ENCODE assay signal across 8 cellular contexts in genomic region chr16:30379165-30379783, GRCh38. TPM values are rescaled to one million over a fixed set of nuclear protein-coding genes. Genes with fewer than 3 reads are reported as not detected.
DNase-seq lines count a peak whose midpoint lies in the region; ATAC-seq and TF ChIP-seq lines count a peak whose summit lies in the region.

No MANE protein-coding gene starts in this region.

- TF ChIP-seq CTCF in SK-N-SH (IDR thresholded peaks at IDR 0.05) (no peak; the same call in 1 of the 2 replicates), kidney epithelial cell (IDR thresholded peaks at IDR 0.05; ENCODE audit: insufficient read depth, low read length, poor library complexity, severe bottlenecking) (no peak)

- no peaks in the 10 kb centered on the region for H3K9me3 Mint-ChIP-seq in activated naive CD8-positive, alpha-beta T cell treated with anti-CD3 and anti-CD28 coated beads, Interleukin-2, amount 50 U/mL, for 24 hours

- H3K4me3 ChIP-seq in SK-N-SH (ENCODE audit: low read depth in 2 of 2, low read length in 1 of 2), result peak overlapping the region; percentile 70 to 96
- peak overlapping the region; percentile 83 for H3K4me3 ChIP-seq in kidney epithelial cell (ENCODE audit: low read depth, low read length)

- H3K36me3 ChIP-seq in SK-N-SH (replicated peaks in 1 of 2; ENCODE audit: control insufficient read depth in 1 of 2, insufficient read depth in 2 of 2, low read length in 1 of 2) (peaks cover 0 to 6% of the 10 kb centered on the region in 2 experiments), kidney epithelial cell (ENCODE audit: control insufficient read depth, insufficient read depth, low read length) (peaks cover 1% of the 10 kb centered on the region)

- peak overlapping the region; percentile 100 for H3K4me2 ChIP-seq in SK-N-SH

- intact Hi-C loops in sciatic nerve (cut with DNase I), result no loop called here

- no peak for TF ChIP-seq RAD21 in SK-N-SH (IDR thresholded peaks at IDR 0.05; ENCODE audit: low read length)

- no peak overlapping the region for H2AFZ ChIP-seq in SK-N-SH (ENCODE audit: low read depth)

- TF ChIP-seq EP300 in SK-N-SH (IDR thresholded peaks at IDR 0.05; ENCODE audit: borderline replicate concordance in 1 of 2, low read depth in 1 of 2, low read length in 1 of 2), result no peak

- peak overlapping the region; percentile 92 for H3K4me3 Mint-ChIP-seq in activated naive CD8-positive, alpha-beta T cell treated with anti-CD3 and anti-CD28 coated beads, Interleukin-2, amount 50 U/mL, for 24 hours

- peak overlapping the region; percentile 35 to 96; a peak in 3 of 4 replicates for H3K27ac ChIP-seq in SK-N-SH (ENCODE audit: low read depth in 2 of 2, low read length in 1 of 2)
- H3K27ac ChIP-seq in temporal lobe (ENCODE audit: low read depth, low read length), result peak overlapping the region; percentile 80

- H3K27ac Mint-ChIP-seq in activated naive CD8-positive, alpha-beta T cell treated with anti-CD3 and anti-CD28 coated beads, Interleukin-2, amount 50 U/mL, for 24 hours, result peak overlapping the region; percentile 99

- peaks cover 60% of the 10 kb centered on the region for H3K4me1 Mint-ChIP-seq in activated naive CD8-positive, alpha-beta T cell treated with anti-CD3 and anti-CD28 coated beads, Interleukin-2, amount 50 U/mL, for 24 hours

- H3K4me1 ChIP-seq in SK-N-SH (ENCODE audit: control insufficient read depth in 1 of 2, insufficient read depth in 2 of 2, low read depth in 1 of 2, low read length in 1 of 2), result peaks cover 6 to 9% of the 10 kb centered on the region in 2 experiments; a peak in 3 of 4 replicates

- H3K9me3 ChIP-seq in SK-N-SH, result no peaks in the 10 kb centered on the region

- no peaks in the 10 kb centered on the region for H3K27me3 Mint-ChIP-seq in activated naive CD8-positive, alpha-beta T cell treated with anti-CD3 and anti-CD28 coated beads, Interleukin-2, amount 50 U/mL, for 24 hours

- peaks cover 12% of the 10 kb centered on the region; the same call in 1 of the 2 replicates for H4K20me1 ChIP-seq in SK-N-SH (ENCODE audit: insufficient read depth)

- DNase-seq in SK-N-SH (no peak), kidney epithelial cell (ENCODE audit: low read depth) (no peak), sciatic nerve (ENCODE audit: low spot score) (no peak), left lobe of liver (ENCODE audit: low spot score) (no peak)
- DNase-seq in activated naive CD8-positive, alpha-beta T cell treated with anti-CD3 and anti-CD28 coated beads, Interleukin-2, amount 50 U/mL, for 24 hours, result no peak

- H3K79me2 ChIP-seq in SK-N-SH (ENCODE audit: insufficient read depth), result peaks cover 15% of the 10 kb centered on the region; the same call in 1 of the 2 replicates

- CTCF ChIA-PET in SK-N-SH (lab: Yijun Ruan, JAX), result interaction anchor here (1.0 to 2.6 kb wide), 4 partner anchors 16 to 28 kb away, joined by 3 to 15 read pairs (median 7); partner anchors contain the start of genes ZNF48 and ZNF771

- WGBS in SK-N-SH (ENCODE audit: low lambda C conversion rate), result 39% methylated on average over 18 of the region's 26 CpGs

- no peaks in the 10 kb centered on the region for H3K9me2 ChIP-seq in SK-N-SH

- no peak for ATAC-seq in SK-N-SH treated with all-trans-retinoic acid at 6 μM for 48 hours
- ATAC-seq in activated naive CD8-positive, alpha-beta T cell treated with anti-CD3 and anti-CD28 coated beads, Interleukin-2, amount 50 U/mL, for 24 hours, result no peak
- no peak for ATAC-seq in sciatic nerve
- no peak for ATAC-seq in GM18858 (IDR thresholded peaks at IDR 0.05; ENCODE audit: unreplicated experiment)
- no peak for ATAC-seq in left lobe of liver

- H3K36me3 Mint-ChIP-seq in activated naive CD8-positive, alpha-beta T cell treated with anti-CD3 and anti-CD28 coated beads, Interleukin-2, amount 50 U/mL, for 24 hours (ENCODE audit: low read depth), result peaks cover 20% of the 10 kb centered on the region

- H3K9ac ChIP-seq in SK-N-SH, result peak overlapping the region; percentile 97

- POLR2A ChIA-PET in SK-N-SH (lab: Yijun Ruan, JAX), result no interaction called here

- H3K27me3 ChIP-seq in SK-N-SH (ENCODE audit: insufficient read depth) (no peaks in the 10 kb centered on the region), kidney epithelial cell (ENCODE audit: control insufficient read depth, insufficient read depth, low read length) (peaks cover 2% of the 10 kb centered on the region)

- H3F3A ChIP-seq in SK-N-SH (replicated peaks; ENCODE audit: insufficient read depth), result peaks cover 19% of the 10 kb centered on the region

TF ChIP-seq in SK-N-SH, 30 proteins besides CTCF, POLR2A, EP300 and RAD21 (continues in another document):
- TF ChIP-seq GATA2 (CRISPR knock-in tag; IDR thresholded peaks at IDR 0.05), result no peak
- TF ChIP-seq, protein P1, sequence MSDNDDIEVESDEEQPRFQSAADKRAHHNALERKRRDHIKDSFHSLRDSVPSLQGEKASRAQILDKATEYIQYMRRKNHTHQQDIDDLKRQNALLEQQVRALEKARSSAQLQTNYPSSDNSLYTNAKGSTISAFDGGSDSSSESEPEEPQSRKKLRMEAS (IDR thresholded peaks at IDR 0.05; ENCODE audit: low read depth), result no peak
- no peak for TF ChIP-seq RCOR1 (IDR thresholded peaks at IDR 0.05; ENCODE audit: low read length)
- no peak for TF ChIP-seq TAF1 (IDR thresholded peaks at IDR 0.05; ENCODE audit: borderline replicate concordance, low read depth, low read length)
- TF ChIP-seq POLR2AphosphoS5 (IDR thresholded peaks at IDR 0.05; ENCODE audit: low read depth, low read length), result no peak
- TF ChIP-seq FOSL2 (IDR thresholded peaks at IDR 0.05; ENCODE audit: borderline replicate concordance, low read depth), result no peak
- TF ChIP-seq JUND (IDR thresholded peaks at IDR 0.05), result no peak
- TF ChIP-seq, protein P2, sequence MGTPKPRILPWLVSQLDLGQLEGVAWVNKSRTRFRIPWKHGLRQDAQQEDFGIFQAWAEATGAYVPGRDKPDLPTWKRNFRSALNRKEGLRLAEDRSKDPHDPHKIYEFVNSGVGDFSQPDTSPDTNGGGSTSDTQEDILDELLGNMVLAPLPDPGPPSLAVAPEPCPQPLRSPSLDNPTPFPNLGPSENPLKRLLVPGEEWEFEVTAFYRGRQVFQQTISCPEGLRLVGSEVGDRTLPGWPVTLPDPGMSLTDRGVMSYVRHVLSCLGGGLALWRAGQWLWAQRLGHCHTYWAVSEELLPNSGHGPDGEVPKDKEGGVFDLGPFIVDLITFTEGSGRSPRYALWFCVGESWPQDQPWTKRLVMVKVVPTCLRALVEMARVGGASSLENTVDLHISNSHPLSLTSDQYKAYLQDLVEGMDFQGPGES (IDR thresholded peaks at IDR 0.05; ENCODE audit: low read depth, low read length), result no peak

TF ChIP-seq in SK-N-SH treated with all-trans-retinoic acid at 6 μM for 48 hours, 23 proteins besides CTCF, POLR2A, EP300 and RAD21 (continues in another document):
- TF ChIP-seq, protein P3, sequence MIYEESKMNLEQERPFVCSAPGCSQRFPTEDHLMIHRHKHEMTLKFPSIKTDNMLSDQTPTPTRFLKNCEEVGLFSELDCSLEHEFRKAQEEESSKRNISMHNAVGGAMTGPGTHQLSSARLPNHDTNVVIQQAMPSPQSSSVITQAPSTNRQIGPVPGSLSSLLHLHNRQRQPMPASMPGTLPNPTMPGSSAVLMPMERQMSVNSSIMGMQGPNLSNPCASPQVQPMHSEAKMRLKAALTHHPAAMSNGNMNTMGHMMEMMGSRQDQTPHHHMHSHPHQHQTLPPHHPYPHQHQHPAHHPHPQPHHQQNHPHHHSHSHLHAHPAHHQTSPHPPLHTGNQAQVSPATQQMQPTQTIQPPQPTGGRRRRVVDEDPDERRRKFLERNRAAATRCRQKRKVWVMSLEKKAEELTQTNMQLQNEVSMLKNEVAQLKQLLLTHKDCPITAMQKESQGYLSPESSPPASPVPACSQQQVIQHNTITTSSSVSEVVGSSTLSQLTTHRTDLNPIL (CRISPR knock-in tag; IDR thresholded peaks at IDR 0.05; ENCODE audit: low read depth), result no peak
- TF ChIP-seq TCF4 (CRISPR knock-in tag; IDR thresholded peaks at IDR 0.05; ENCODE audit: borderline replicate concordance) (no peak), ZNF565 (CRISPR knock-in tag; conservative IDR thresholded peaks at IDR 0.05; ENCODE audit: low read depth) (no peak), RARB (CRISPR knock-in tag; IDR thresholded peaks at IDR 0.05) (no peak)

RNA-seq across cellular contexts. Expression of gene SEPTIN1, which starts 3.1 kb away (rescaled TPM):
- polyA plus RNA-seq in SK-N-SH (2012; rRNA removed), result 0.13 and 0.25 TPM in 2 replicates
- 0.35 and 0.43 TPM in 2 replicates for polyA plus RNA-seq in SK-N-SH (2012; cell fraction: cytosol; rRNA removed)
- polyA plus RNA-seq in SK-N-SH (2012; cell fraction: nucleus; rRNA removed), result 0.76 and 0.94 TPM in 2 replicates
- total RNA-seq in kidney epithelial cell (0.38 and 0.62 TPM in 2 replicates), temporal lobe (0.74 TPM), sciatic nerve (7.2 TPM), left lobe of liver (1.4 TPM)

RNA-seq across cellular contexts. Expression of gene MYL11, which starts 4.7 kb away (rescaled TPM):
- 0.23 TPM in 1 of 2 replicates, not detected in the other for polyA plus RNA-seq in SK-N-SH (2012; rRNA removed)
- not detected in 2 replicates for polyA plus RNA-seq in SK-N-SH (2012; cell fraction: cytosol; rRNA removed)
- 0.08 and 0.65 TPM in 2 replicates for polyA plus RNA-seq in SK-N-SH (2012; cell fraction: nucleus; rRNA removed)
- total RNA-seq in kidney epithelial cell (not detected in 2 replicates), temporal lobe (not detected), sciatic nerve (not detected), left lobe of liver (not detected)

RNA-seq across cellular contexts. Expression of gene TBC1D10B, which starts 9.0 kb away (rescaled TPM):
- 15.7 and 20.5 TPM in 2 replicates for polyA plus RNA-seq in SK-N-SH (2012; rRNA removed)
- polyA plus RNA-seq in SK-N-SH (2012; cell fraction: cytosol; rRNA removed), result 9.0 and 13.6 TPM in 2 replicates
- polyA plus RNA-seq in SK-N-SH (2012; cell fraction: nucleus; rRNA removed), result 41.2 and 55.4 TPM in 2 replicates
- total RNA-seq in kidney epithelial cell (47.0 and 51.9 TPM in 2 replicates), temporal lobe (28.8 TPM), sciatic nerve (39.6 TPM), left lobe of liver (14.1 TPM)

RNA-seq across cellular contexts. Expression of gene ZNF48, which starts 15.9 kb away (rescaled TPM):
- polyA plus RNA-seq in SK-N-SH (2012; rRNA removed), result 7.9 and 8.8 TPM in 2 replicates
- polyA plus RNA-seq in SK-N-SH (2012; cell fraction: cytosol; rRNA removed), result 7.3 and 7.6 TPM in 2 replicates
- 14.8 and 17.0 TPM in 2 replicates for polyA plus RNA-seq in SK-N-SH (2012; cell fraction: nucleus; rRNA removed)
- total RNA-seq in kidney epithelial cell, result 24.4 and 27.4 TPM in 2 replicates
- 20.4 TPM for total RNA-seq in temporal lobe
- 6.7 TPM for total RNA-seq in sciatic nerve
- 5.4 TPM for total RNA-seq in left lobe of liver

RNA-seq across cellular contexts. Expression of gene CD2BP2, which starts 24.2 kb away (rescaled TPM):
- polyA plus RNA-seq in SK-N-SH (2012; rRNA removed), result 80.8 and 85.3 TPM in 2 replicates
- 64.7 and 70.5 TPM in 2 replicates for polyA plus RNA-seq in SK-N-SH (2012; cell fraction: cytosol; rRNA removed)
- 202 and 222 TPM in 2 replicates for polyA plus RNA-seq in SK-N-SH (2012; cell fraction: nucleus; rRNA removed)
- 82.1 and 107 TPM in 2 replicates for total RNA-seq in kidney epithelial cell
- total RNA-seq in temporal lobe, result 38.6 TPM
- 49.8 TPM for total RNA-seq in sciatic nerve
- total RNA-seq in left lobe of liver, result 15.4 TPM
